7 cellular contexts compared by ENCODE assay signal in genomic region chr3:69987833-69988232, GRCh38. TPM values are rescaled to one million over a fixed set of nuclear protein-coding genes. Genes with fewer than 3 reads are reported as not detected.
"Had no signal": no experiment of that assay in that cellular context is flagged by ENCODE, and none has a peak within 500 bp of the region (broad histone marks: within the 10 kb centered on the region; RNA-seq: fewer than 3 reads in every experiment).

No MANE protein-coding gene starts in this region.

- ATAC-seq: HepG2, K562 had no signal

- DNase-seq: IMR-90, KBM-7, KG1 had no signal

RNA-seq across cellular contexts. Expression of gene SAMMSON, which starts 11.7 kb away (rescaled TPM):
- total RNA-seq: HepG2, HT-29, IMR-90 had no signal
- polyA plus RNA-seq: HepG2, IgD-negative memory B cell, IMR-90 had no signal
